ENCODE assay signal across 15 cellular contexts in genomic region chr3:45966969-45967640, GRCh38. TPM values are rescaled to one million over a fixed set of nuclear protein-coding genes. Genes with fewer than 3 reads are reported as not detected.
A peak's percentile ranks its signal among the peaks of the same experiment; 100 is the strongest.
DNase-seq lines count a peak whose midpoint lies in the region; ATAC-seq lines count a peak whose summit lies in the region.
"Had no signal": no experiment of that assay in that cellular context is flagged by ENCODE, and none has a peak within 500 bp of the region (broad histone marks: within the 10 kb centered on the region; RNA-seq: fewer than 3 reads in every experiment).

No MANE protein-coding gene starts in this region.

- H3K27ac ChIP-seq in angular gyrus (ENCODE audit: low read depth, low read length) (peak overlapping the region; percentile 15), substantia nigra (ENCODE audit: low read depth, low read length, poor library complexity, severe bottlenecking) (peak overlapping the region; percentile 56)

- no peaks in the 10 kb centered on the region for H3K9me3 Mint-ChIP-seq in activated CD8-positive, alpha-beta memory T cell treated with anti-CD3 and anti-CD28 coated beads, Interleukin-2, amount 10 ng/mL, durations not matched to agents 7 days and 5 days (ENCODE audit: low read depth)
- H3K9me3 Mint-ChIP-seq: activated T-helper 2 cell treated with anti-CD3 and anti-CD28 coated beads, Interferon-gamma antibody, Interleukin-2, Interleukin-4, amounts not matched to agents 10 μg/mL and 5 μg/mL and 100 μg/mL, durations not matched to agents 14 hours and 24 hours and 36 hours; naive B cell had no signal

- H3K27ac Mint-ChIP-seq in activated CD8-positive, alpha-beta memory T cell treated with anti-CD3 and anti-CD28 coated beads, Interleukin-2, amount 10 ng/mL, durations not matched to agents 7 days and 5 days = peak overlapping the region; percentile 58
- H3K27ac Mint-ChIP-seq: activated CD4-positive, alpha-beta T cell treated with anti-CD3 and anti-CD28 coated beads for 36 hours had no signal

- H3K36me3 Mint-ChIP-seq in activated CD8-positive, alpha-beta memory T cell treated with anti-CD3 and anti-CD28 coated beads, Interleukin-2, amount 10 ng/mL, durations not matched to agents 7 days and 5 days = peaks cover 79% of the 10 kb centered on the region

- H3K4me1 Mint-ChIP-seq in activated CD8-positive, alpha-beta memory T cell treated with anti-CD3 and anti-CD28 coated beads, Interleukin-2, amount 10 ng/mL, durations not matched to agents 7 days and 5 days = peaks cover 95% of the 10 kb centered on the region

- CTCF ChIA-PET in activated CD8-positive, alpha-beta memory T cell treated with anti-CD3 and anti-CD28 coated beads, Interleukin-2, amount 10 ng/mL, durations not matched to agents 7 days and 5 days (lab: Charles Lee) = interaction anchor here (0.8 to 8.8 kb wide), 7 partner anchors 11 to 111 kb away, joined by 3 to 75 read pairs (median 16); partner anchors contain the start of gene FYCO1

- ATAC-seq in activated CD8-positive, alpha-beta memory T cell treated with anti-CD3 and anti-CD28 coated beads, Interleukin-2, amount 10 ng/mL, durations not matched to agents 7 days and 5 days = no peak
- ATAC-seq in GM21786 (IDR thresholded peaks at IDR 0.05; ENCODE audit: unreplicated experiment) = no peak
- ATAC-seq: activated CD4-positive, alpha-beta T cell treated with anti-CD3 and anti-CD28 coated beads for 36 hours; K562 had no signal

- no peaks in the 10 kb centered on the region for H3K27me3 Mint-ChIP-seq in activated CD8-positive, alpha-beta memory T cell treated with anti-CD3 and anti-CD28 coated beads, Interleukin-2, amount 10 ng/mL, durations not matched to agents 7 days and 5 days
- H3K27me3 Mint-ChIP-seq: activated CD4-positive, alpha-beta T cell treated with anti-CD3 and anti-CD28 coated beads for 36 hours; naive B cell had no signal

- no peak overlapping the region for H3K4me3 Mint-ChIP-seq in activated CD8-positive, alpha-beta memory T cell treated with anti-CD3 and anti-CD28 coated beads, Interleukin-2, amount 10 ng/mL, durations not matched to agents 7 days and 5 days
- H3K4me3 Mint-ChIP-seq: activated CD4-positive, alpha-beta T cell treated with anti-CD3 and anti-CD28 coated beads for 36 hours; naive B cell had no signal

- DNase-seq in activated CD8-positive, alpha-beta memory T cell treated with anti-CD3 and anti-CD28 coated beads, Interleukin-2, amount 10 ng/mL, durations not matched to agents 7 days and 5 days = no peak
- no peak for DNase-seq in activated CD8-positive, alpha-beta memory T cell treated with anti-CD3 and anti-CD28 coated beads, Interleukin-2, amount 50 U/mL, for 4 hours
- DNase-seq in inferior parietal cortex (ENCODE audit: extremely low spot score) (peak; percentile 35), substantia nigra (lab: John Stamatoyannopoulos, UW) (peak in 45 of 49 donors; percentile 12 to 76 (median 49)), DMS153 treated with DMSO at 0.1 percent for 48 hours (lab: John Stamatoyannopoulos, UW; ENCODE audit: unreplicated experiment) (no peak), iPS-NIHi7 (ENCODE audit: extremely low spot score) (no peak)
- DNase-seq: activated CD4-positive, alpha-beta T cell treated with anti-CD3 and anti-CD28 coated beads for 36 hours; DMS153; kidney glomerular epithelial cell; naive B cell; NCI-H1417 had no signal

RNA-seq across cellular contexts. Expression of gene CXCR6, which starts 23.8 kb away (rescaled TPM):
- 100 to 1,000 TPM in 1 of 2 experiments, 10 to 100 TPM in 1; 49.7 to 109 TPM for total RNA-seq in activated CD8-positive, alpha-beta memory T cell treated with anti-CD3 and anti-CD28 coated beads, Interleukin-2, amount 10 ng/mL, durations not matched to agents 7 days and 5 days
- total RNA-seq: K562 had no signal

RNA-seq across cellular contexts. Expression of gene FYCO1, which starts 28.5 kb away (rescaled TPM):
- total RNA-seq in activated CD8-positive, alpha-beta memory T cell treated with anti-CD3 and anti-CD28 coated beads, Interleukin-2, amount 10 ng/mL, durations not matched to agents 7 days and 5 days = 10 to 100 TPM; 19.1 to 27.7 TPM

Comparison
In these comparisons a context has a peak if more than half of its experiments do, and no peak if none do; other contexts are left out.
1. DNase-seq: peak in inferior parietal cortex (single experiment) and substantia nigra (45 of 49); none in activated CD8-positive, alpha-beta memory T cell treated with anti-CD3 and anti-CD28 coated beads, Interleukin-2, amount 10 ng/mL, durations not matched to agents 7 days and 5 days (single experiment), activated CD8-positive, alpha-beta memory T cell treated with anti-CD3 and anti-CD28 coated beads, Interleukin-2, amount 50 U/mL, for 4 hours (single experiment), DMS153 treated with DMSO at 0.1 percent for 48 hours (single experiment) and iPS-NIHi7 (single experiment).